ENCODE assay signal across 8 cellular contexts in the genomic region with DNA sequence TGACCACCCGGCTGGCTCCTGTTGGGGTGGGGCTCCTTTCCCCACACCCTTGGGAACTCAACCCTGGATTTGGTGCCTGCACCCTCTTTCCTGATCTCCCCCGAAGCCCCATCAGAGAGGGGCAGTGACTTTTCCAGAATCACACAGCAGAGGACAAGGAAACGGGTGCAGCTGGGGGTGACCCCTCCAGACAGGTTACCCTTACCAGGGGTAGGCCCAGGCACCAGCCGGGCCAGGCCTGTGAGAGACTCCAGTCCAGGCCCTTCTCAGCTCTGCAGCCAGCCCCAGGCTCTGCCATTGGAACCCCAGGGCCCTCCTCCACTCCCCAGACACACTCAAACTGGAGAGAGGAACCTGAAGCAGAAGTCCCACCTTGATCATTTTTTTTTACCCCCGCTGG. TPM values are rescaled to one million over a fixed set of nuclear protein-coding genes. Genes with fewer than 3 reads are reported as not detected.
A peak's percentile ranks its signal among the peaks of the same experiment; 100 is the strongest.
DNase-seq lines count a peak whose midpoint lies in the region; ATAC-seq lines count a peak whose summit lies in the region.
"Had no signal": no experiment of that assay in that cellular context is flagged by ENCODE, and none has a peak within 500 bp of the region (broad histone marks: within the 10 kb centered on the region; RNA-seq: fewer than 3 reads in every experiment).

No MANE protein-coding gene starts in this region.

- peaks cover 26 to 32% (median 28%) of the 10 kb centered on the region in 3 donors for H3K4me1 Mint-ChIP-seq in IgD-negative memory B cell
- peaks cover 41% of the 10 kb centered on the region for H3K4me1 Mint-ChIP-seq in dendritic cell treated with granulocyte-macrophage colony-stimulating factor and Interleukin-4, amounts not matched to agents 40 ng/mL and 50 ng/mL, for 4 days (ENCODE audit: low read depth)
- H3K4me1 Mint-ChIP-seq in stimulated activated memory B cell treated with anti-CD40 and anti-IgM and Interleukin-4, amounts not matched to agents 10 μg/mL and 1 μg/mL and 100 μg/mL, for 72 hours = peaks cover 47% of the 10 kb centered on the region

- no peak for DNase-seq in DMS114 treated with DMSO at 0.1 percent for 48 hours (lab: John Stamatoyannopoulos, UW; ENCODE audit: unreplicated experiment)
- DNase-seq in superior temporal gyrus (ENCODE audit: extremely low spot score) = no peak
- no peak for DNase-seq in EL
- DNase-seq: NCI-H1417 treated with DMSO at 0.1 percent for 48 hours had no signal

- peaks cover 8% of the 10 kb centered on the region for H3K36me3 Mint-ChIP-seq in IgD-negative memory B cell
- H3K36me3 Mint-ChIP-seq in dendritic cell treated with granulocyte-macrophage colony-stimulating factor and Interleukin-4, amounts not matched to agents 40 ng/mL and 50 ng/mL, for 4 days (ENCODE audit: low read depth) = peaks cover 34% of the 10 kb centered on the region
- H3K36me3 Mint-ChIP-seq in stimulated activated memory B cell treated with anti-CD40 and anti-IgM and Interleukin-4, amounts not matched to agents 10 μg/mL and 1 μg/mL and 100 μg/mL, for 72 hours = peaks cover 14% of the 10 kb centered on the region

- H3K4me3 Mint-ChIP-seq in IgD-negative memory B cell = peak overlapping the region; percentile 74 to 94 (median 90)
- H3K4me3 Mint-ChIP-seq in dendritic cell treated with granulocyte-macrophage colony-stimulating factor and Interleukin-4, amounts not matched to agents 40 ng/mL and 50 ng/mL, for 4 days = no peak overlapping the region
- peak overlapping the region; percentile 54 for H3K4me3 Mint-ChIP-seq in stimulated activated memory B cell treated with anti-CD40 and anti-IgM and Interleukin-4, amounts not matched to agents 10 μg/mL and 1 μg/mL and 100 μg/mL, for 72 hours

- peak overlapping the region; percentile 98 to 100 (median 99) for H3K27ac Mint-ChIP-seq in IgD-negative memory B cell
- H3K27ac Mint-ChIP-seq in dendritic cell treated with granulocyte-macrophage colony-stimulating factor and Interleukin-4, amounts not matched to agents 40 ng/mL and 50 ng/mL, for 4 days = peak overlapping the region; percentile 43
- H3K27ac Mint-ChIP-seq in stimulated activated memory B cell treated with anti-CD40 and anti-IgM and Interleukin-4, amounts not matched to agents 10 μg/mL and 1 μg/mL and 100 μg/mL, for 72 hours = peak overlapping the region; percentile 97

- peak; percentile 15 for ATAC-seq in GM18907 (IDR thresholded peaks at IDR 0.05; ENCODE audit: unreplicated experiment)
- no peak for ATAC-seq in stimulated activated memory B cell treated with anti-CD40 and anti-IgM and Interleukin-4, amounts not matched to agents 10 μg/mL and 1 μg/mL and 100 μg/mL, for 72 hours

- H3K27me3 Mint-ChIP-seq in IgD-negative memory B cell = no peaks in the 10 kb centered on the region
- no peaks in the 10 kb centered on the region for H3K27me3 Mint-ChIP-seq in dendritic cell treated with granulocyte-macrophage colony-stimulating factor and Interleukin-4, amounts not matched to agents 40 ng/mL and 50 ng/mL, for 4 days
- H3K27me3 Mint-ChIP-seq in stimulated activated memory B cell treated with anti-CD40 and anti-IgM and Interleukin-4, amounts not matched to agents 10 μg/mL and 1 μg/mL and 100 μg/mL, for 72 hours = no peaks in the 10 kb centered on the region

- intact Hi-C loops in dendritic cell treated with granulocyte-macrophage colony-stimulating factor and Interleukin-4, amounts not matched to agents 40 ng/mL and 50 ng/mL, for 4 days (cut with micrococcal nuclease) = no loop called here

- no peaks in the 10 kb centered on the region for H3K9me3 Mint-ChIP-seq in IgD-negative memory B cell
- no peaks in the 10 kb centered on the region for H3K9me3 Mint-ChIP-seq in dendritic cell treated with granulocyte-macrophage colony-stimulating factor and Interleukin-4, amounts not matched to agents 40 ng/mL and 50 ng/mL, for 4 days
- H3K9me3 Mint-ChIP-seq in stimulated activated memory B cell treated with anti-CD40 and anti-IgM and Interleukin-4, amounts not matched to agents 10 μg/mL and 1 μg/mL and 100 μg/mL, for 72 hours = no peaks in the 10 kb centered on the region

RNA-seq across cellular contexts. Expression of a gene that starts 19.0 kb away (rescaled TPM):
- polyA plus RNA-seq in IgD-negative memory B cell = 1.0 TPM

RNA-seq across cellular contexts. Expression of a gene that starts 19.9 kb away (rescaled TPM):
- 26.2 TPM for polyA plus RNA-seq in IgD-negative memory B cell

RNA-seq across cellular contexts. Expression of a gene that starts 20.1 kb away (rescaled TPM):
- polyA plus RNA-seq in IgD-negative memory B cell = 11.4 TPM

RNA-seq across cellular contexts. Expression of a gene that starts 45.6 kb away (rescaled TPM):
- polyA plus RNA-seq in IgD-negative memory B cell = 8.5 TPM

RNA-seq across cellular contexts. Expression of a gene that starts 45.7 kb away (rescaled TPM):
- 21.9 TPM for polyA plus RNA-seq in IgD-negative memory B cell

Comparison
In these comparisons a context has a peak if more than half of its experiments do, and no peak if none do; other contexts are left out.
1. H3K27ac Mint-ChIP-seq: peak in every context shown above with its lines; median percentile 99 in IgD-negative memory B cell; 97 in stimulated activated memory B cell treated with anti-CD40 and anti-IgM and Interleukin-4, amounts not matched to agents 10 μg/mL and 1 μg/mL and 100 μg/mL, for 72 hours; 43 in dendritic cell treated with granulocyte-macrophage colony-stimulating factor and Interleukin-4, amounts not matched to agents 40 ng/mL and 50 ng/mL, for 4 days.